In the genomic region with DNA sequence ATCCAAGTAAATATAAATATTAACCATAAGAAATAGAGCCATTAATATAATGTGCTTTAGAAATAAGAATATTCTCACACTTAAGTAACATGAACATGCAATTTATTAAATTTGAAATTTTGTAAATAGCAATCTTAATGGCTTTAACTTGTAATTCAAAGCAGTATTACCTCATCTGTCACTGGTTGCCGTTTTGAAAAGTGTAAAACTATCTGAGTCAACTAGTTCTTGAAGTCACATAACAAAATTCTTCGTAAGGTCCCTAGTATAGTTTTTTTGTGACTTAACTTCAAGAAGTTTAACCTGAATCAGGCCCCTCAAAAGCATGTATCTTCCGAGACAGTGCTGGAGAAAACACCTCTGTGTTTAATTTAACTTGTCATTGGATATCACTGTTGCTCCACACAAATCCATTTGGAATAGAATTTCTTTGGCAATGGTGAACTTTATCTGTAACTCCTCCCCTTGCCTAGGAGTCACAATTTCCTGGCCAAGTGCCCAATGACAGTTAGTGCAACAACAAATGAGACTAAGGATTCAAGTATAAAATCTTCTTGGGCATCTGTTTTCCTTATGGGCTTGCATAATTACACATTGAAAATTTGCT, we compare ENCODE assay signal across 9 cellular contexts. TPM values are rescaled to one million over a fixed set of nuclear protein-coding genes. Genes with fewer than 3 reads are reported as not detected.
DNase-seq lines count a peak whose midpoint lies in the region; ATAC-seq and TF ChIP-seq lines count a peak whose summit lies in the region.
"Had no signal": no experiment of that assay in that cellular context is flagged by ENCODE, and none has a peak within 500 bp of the region (broad histone marks: within the 10 kb centered on the region; RNA-seq: fewer than 3 reads in every experiment).

No MANE protein-coding gene starts in this region.

- no peak overlapping the region for H3K27ac Mint-ChIP-seq in CD4-positive, alpha-beta T cell

- no peak for TF ChIP-seq CTCF in CD4-positive, alpha-beta T cell (IDR thresholded peaks at IDR 0.05)

- no peaks in the 10 kb centered on the region for H3K4me1 Mint-ChIP-seq in CD4-positive, alpha-beta T cell (ENCODE audit: low read depth)

- CTCF ChIA-PET in CD4-positive, alpha-beta T cell (lab: Charles Lee) = no interaction called here

- intact Hi-C loops in CD4-positive, alpha-beta T cell (cut with DNase I, micrococcal nuclease) = no loop called here

- DNase-seq in AG08395 (ENCODE audit: low spot score) (peak; percentile 72), LoVo (ENCODE audit: low spot score) (peak; percentile 17), dermis blood vessel endothelial cell (peak; percentile 91), mucosa of gallbladder (ENCODE audit: low spot score) (peak; percentile 71), NOMO-1 treated with DMSO at 0.1 percent for 48 hours (lab: John Stamatoyannopoulos, UW; ENCODE audit: unreplicated experiment) (no peak)
- DNase-seq in CD4-positive, alpha-beta T cell = no peak

- no peak for ATAC-seq in CD4-positive, alpha-beta T cell (ENCODE audit: poor library complexity)
- no peak for ATAC-seq in activated CD4-positive, CD25-positive, alpha-beta regulatory T cell treated with anti-CD3 and anti-CD28 coated beads, Interleukin-2, amount 50 U/mL, for 24 hours
- ATAC-seq in GM19455 (IDR thresholded peaks at IDR 0.05; ENCODE audit: unreplicated experiment) = no peak

- no peak overlapping the region for H3K4me3 Mint-ChIP-seq in CD4-positive, alpha-beta T cell

- H3K27ac ChIP-seq in CD4-positive, alpha-beta T cell (ENCODE audit: low read depth, low read length) = no peak overlapping the region
- H3K27ac ChIP-seq: HL-60 had no signal

- H3K27me3 Mint-ChIP-seq in CD4-positive, alpha-beta T cell = no peaks in the 10 kb centered on the region

- no peaks in the 10 kb centered on the region for H3K9me3 Mint-ChIP-seq in CD4-positive, alpha-beta T cell

- no peaks in the 10 kb centered on the region for H3K9me3 ChIP-seq in CD4-positive, alpha-beta T cell (ENCODE audit: control insufficient read depth, low read length)

- H3K36me3 Mint-ChIP-seq in CD4-positive, alpha-beta T cell (ENCODE audit: low read depth) = peaks cover 54% of the 10 kb centered on the region

- H3K27me3 ChIP-seq in CD4-positive, alpha-beta T cell (ENCODE audit: control insufficient read depth, insufficient read depth, low read length) = no peaks in the 10 kb centered on the region

- POLR2A ChIA-PET in CD4-positive, alpha-beta T cell (lab: Charles Lee) = no interaction called here

RNA-seq across cellular contexts. Expression of gene NT5C2, which starts 47.1 kb away (rescaled TPM):
- total RNA-seq in dermis blood vessel endothelial cell (80.2 and 83.2 TPM in 2 replicates), mucosa of gallbladder (95.2 TPM)
- 10 to 100 TPM; 43.2 to 47.8 TPM for total RNA-seq in CD4-positive, alpha-beta T cell

Comparison
In these comparisons a context has a peak if more than half of its experiments do, and no peak if none do; other contexts are left out.
1. DNase-seq: peak in AG08395 (single experiment), LoVo (single experiment), dermis blood vessel endothelial cell (single experiment) and mucosa of gallbladder (single experiment); none in CD4-positive, alpha-beta T cell (0 of 10) and NOMO-1 treated with DMSO at 0.1 percent for 48 hours (single experiment).